In genomic region chr15:62171882-62172281, GRCh38 we compare ENCODE assay signal across 21 cellular contexts. TPM values are rescaled to one million over a fixed set of nuclear protein-coding genes. Genes with fewer than 3 reads are reported as not detected.
DNase-seq lines count a peak whose midpoint lies in the region; ATAC-seq and TF ChIP-seq lines count a peak whose summit lies in the region.
"Had no signal": no experiment of that assay in that cellular context is flagged by ENCODE, and none has a peak within 500 bp of the region (broad histone marks: within the 10 kb centered on the region; RNA-seq: fewer than 3 reads in every experiment).

No MANE protein-coding gene starts in this region.

- H3K27ac ChIP-seq in heart right ventricle (peak overlapping the region in 9 of 10 donors; percentile 42 to 91 (median 73)), right cardiac atrium (ENCODE audit: low read length) (peak overlapping the region; percentile 80), psoas muscle (peak overlapping the region; percentile 72), GM23248 (no peak overlapping the region)

- H3K9me3 ChIP-seq in heart right ventricle (no peaks in the 10 kb centered on the region), right cardiac atrium (ENCODE audit: control insufficient read depth, low read length) (no peaks in the 10 kb centered on the region), psoas muscle (no peaks in the 10 kb centered on the region), GM23248 (ENCODE audit: low read depth) (no peaks in the 10 kb centered on the region)
- H3K9me3 ChIP-seq: MG63 had no signal

- intact Hi-C loops in heart right ventricle (cut with DNase I) (loop anchor here in 1 of 10 donors (10.0 kb wide), 1 partner anchor 83 kb away; no protein-coding TSS in a partner anchor), cardiac septum (cut with DNase I) (no loop called here), right cardiac atrium (cut with DNase I) (no loop called here), psoas muscle (cut with DNase I) (no loop called here)

- no peaks in the 10 kb centered on the region for H3K36me3 ChIP-seq in heart right ventricle
- no peaks in the 10 kb centered on the region for H3K36me3 ChIP-seq in psoas muscle (ENCODE audit: insufficient read depth in 1 of 2, low read depth in 1 of 2)
- H3K36me3 ChIP-seq in GM23248 (ENCODE audit: low read depth): no peaks in the 10 kb centered on the region
- H3K36me3 ChIP-seq: MG63 had no signal

- in situ Hi-C loops in GM23248 (cut with MboI): no loop called here

- H4K20me1 ChIP-seq in GM23248 (ENCODE audit: insufficient read depth): no peaks in the 10 kb centered on the region

- peaks cover 0 to 19% (median 5%) of the 10 kb centered on the region in 7 donors for H3K27me3 ChIP-seq in heart right ventricle
- H3K27me3 ChIP-seq in right cardiac atrium (ENCODE audit: control insufficient read depth, insufficient read depth): no peaks in the 10 kb centered on the region
- H3K27me3 ChIP-seq in psoas muscle (ENCODE audit: insufficient read depth in 3 of 3, low read length in 2 of 3): no peaks in the 10 kb centered on the region
- H3K27me3 ChIP-seq in GM23248 (replicated peaks; ENCODE audit: insufficient read depth): no peaks in the 10 kb centered on the region
- H3K27me3 ChIP-seq: MG63 had no signal

- 50 to 51% methylated on average over 7 of the region's 7 CpGs for WGBS in heart right ventricle, 2 donors
- 52% methylated on average over 7 of the region's 7 CpGs for WGBS in right cardiac atrium
- 60 to 64% (median 61%) methylated on average over 7 of the region's 7 CpGs for WGBS in psoas muscle, 3 donors
- WGBS in GM23248 (ENCODE audit: low coverage in 1 of 2, low lambda C conversion rate in 2 of 2, missing lambda C conversion rate in 2 of 2), 2 experiments: 68 to 78% methylated on average over 7 of the region's 7 CpGs

- no peaks in the 10 kb centered on the region for H3K79me2 ChIP-seq in GM23248 (ENCODE audit: insufficient read depth)

- TF ChIP-seq CTCF in heart right ventricle (IDR thresholded peaks at IDR 0.05) (no peak), psoas muscle (IDR thresholded peaks at IDR 0.05) (no peak)

- H3K4me2 ChIP-seq in GM23248 (ENCODE audit: unreplicated experiment): no peak overlapping the region

- no peak overlapping the region for H2AFZ ChIP-seq in GM23248

- no peak overlapping the region for H3K9ac ChIP-seq in GM23248

- no peaks in the 10 kb centered on the region for H3F3A ChIP-seq in GM23248 (ENCODE audit: insufficient read depth)

- peak in 6 of 8 donors; percentile 53 to 77 (median 56) for ATAC-seq in heart right ventricle
- no peak for ATAC-seq in right cardiac atrium
- ATAC-seq in psoas muscle: no peak
- no peak for ATAC-seq in GM19455 (IDR thresholded peaks at IDR 0.05; ENCODE audit: unreplicated experiment)
- ATAC-seq: K562 had no signal

- peaks cover 0 to 43% (median 16%) of the 10 kb centered on the region in 9 donors for H3K4me1 ChIP-seq in heart right ventricle
- peaks cover 7% of the 10 kb centered on the region for H3K4me1 ChIP-seq in right cardiac atrium (ENCODE audit: control insufficient read depth, insufficient read depth, low read length)
- H3K4me1 ChIP-seq in psoas muscle: no peaks in the 10 kb centered on the region
- no peaks in the 10 kb centered on the region for H3K4me1 ChIP-seq in GM23248 (ENCODE audit: insufficient read depth)

- no peak for DNase-seq in heart right ventricle
- DNase-seq in cardiac septum (ENCODE audit: low spot score): no peak
- DNase-seq in right cardiac atrium: no peak
- DNase-seq in psoas muscle: no peak
- DNase-seq in GM23248: no peak
- DNase-seq in HUDEP-2 (lab: John Stamatoyannopoulos, UW; ENCODE audit: unreplicated experiment in 76 of 76): no peak
- DNase-seq: 8988T, Calu3, DMS79 treated with DMSO at 0.1 percent for 48 hours, H7, MG63, NCI-H1694, NCI-H2029 treated with DMSO at 0.1 percent for 48 hours, NCI-H526 treated with DMSO at 0.1 percent for 48 hours, RPMI8226, SHP77 treated with DMSO at 0.1 percent for 48 hours had no signal

- H3K4me3 ChIP-seq in heart right ventricle (no peak overlapping the region), right cardiac atrium (ENCODE audit: low read length) (no peak overlapping the region), psoas muscle (no peak overlapping the region), GM23248 (no peak overlapping the region)
- H3K4me3 ChIP-seq: K562, MG63 had no signal

- H3K9me2 ChIP-seq in GM23248 (ENCODE audit: insufficient read depth): no peaks in the 10 kb centered on the region

RNA-seq across cellular contexts. Expression of gene C2CD4B, which starts 6.8 kb away (rescaled TPM):
- 1 to 10 TPM in 9 of 10 donors, under 1 TPM in 1; 0.82 to 7.1 (median 2.7) TPM for total RNA-seq in heart right ventricle
- polyA plus RNA-seq in heart right ventricle: 1 to 10 TPM; 1.6 to 1.8 TPM
- 1.7 TPM for total RNA-seq in cardiac septum
- total RNA-seq in right cardiac atrium: 1 to 10 TPM; 1.4 to 2.4 (median 1.6) TPM
- 2.8 TPM for polyA plus RNA-seq in right cardiac atrium
- total RNA-seq in psoas muscle: 1 to 10 TPM in 3 of 4 donors, under 1 TPM in 1; 0.60 to 3.2 (median 1.4) TPM
- 1 to 10 TPM in 1 of 3 donors, under 1 TPM in 2; 0.17 to 8.6 (median 0.25) TPM for polyA plus RNA-seq in psoas muscle
- not detected in 2 replicates for total RNA-seq in GM23248 (2014; rRNA removed; shearing (Covaris generic))
- not detected in 2 replicates for polyA plus RNA-seq in GM23248 (2016; fragmentation: Nextera tagmentation; extraction: Ambion mirVana)
- total RNA-seq: HT1080, K562, LHCN-M2 had no signal
- polyA plus RNA-seq: BJ had no signal

Comparison
In these comparisons a context has a peak if more than half of its experiments do, and no peak if none do; other contexts are left out.
1. ATAC-seq: peak in heart right ventricle (6 of 8); none in right cardiac atrium (0 of 2), psoas muscle (0 of 4) and GM19455 (single experiment).